ENCODE assay signal across 6 cellular contexts in genomic region chr5:105462377-105462776, GRCh38.
"Had no signal": no experiment of that assay in that cellular context is flagged by ENCODE, and none has a peak within 500 bp of the region (broad histone marks: within the 10 kb centered on the region; RNA-seq: fewer than 3 reads in every experiment).

No MANE protein-coding gene starts in this region.

- H3K27ac ChIP-seq: HL-60 had no signal

- ATAC-seq: HepG2, K562 had no signal

- DNase-seq: IMR-90, KBM-7, KG1 had no signal

- H3K4me3 ChIP-seq: K562 had no signal
